Comparison of ENCODE assay signal across 14 cellular contexts in the genomic region with DNA sequence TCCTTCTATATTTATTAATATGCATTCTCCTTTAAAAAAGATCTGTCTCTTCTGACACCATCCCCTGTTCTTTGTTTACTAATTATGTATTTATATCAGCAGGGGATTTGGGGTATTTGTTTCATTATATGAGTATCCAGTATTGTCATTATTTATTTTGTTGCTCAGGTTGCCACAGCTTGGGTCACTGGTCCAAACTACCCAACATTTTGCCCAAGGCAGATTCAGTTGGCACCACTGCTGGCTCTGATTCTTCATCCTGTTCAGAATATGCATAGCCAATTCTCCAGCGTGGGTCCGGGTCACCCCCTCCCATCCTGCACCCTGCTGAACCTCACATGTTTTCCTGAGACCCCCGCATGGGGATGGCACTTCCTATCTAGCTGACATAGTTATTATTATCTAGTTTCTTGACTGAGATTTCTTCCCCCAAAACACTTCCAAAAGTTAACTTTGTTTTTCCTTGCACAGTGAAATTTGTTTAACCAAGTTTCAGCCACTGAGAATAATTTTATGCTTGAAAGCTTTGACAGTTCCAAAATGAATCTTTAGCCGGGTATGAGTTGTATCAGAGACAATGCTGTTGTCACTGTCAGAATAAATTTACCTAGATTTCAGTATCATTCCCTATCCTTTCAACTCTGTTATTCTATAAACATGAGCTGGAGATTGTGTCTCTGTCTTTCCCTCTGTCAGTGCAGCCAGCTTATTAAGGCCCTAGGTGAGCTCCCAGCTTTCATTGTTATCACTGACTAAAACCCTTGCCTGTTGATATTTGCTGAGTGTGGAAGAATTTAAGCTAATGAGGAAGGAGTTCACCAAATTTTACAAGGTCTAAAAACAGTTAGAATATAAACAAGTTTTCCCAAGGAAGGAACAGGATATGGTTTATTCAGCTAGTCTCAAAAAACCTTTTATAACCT.
DNase-seq lines count a peak whose midpoint lies in the region; ATAC-seq and TF ChIP-seq lines count a peak whose summit lies in the region.
"Had no signal": no experiment of that assay in that cellular context is flagged by ENCODE, and none has a peak within 500 bp of the region (broad histone marks: within the 10 kb centered on the region; RNA-seq: fewer than 3 reads in every experiment).

No MANE protein-coding gene starts in this region.

- H3K36me3 ChIP-seq in spleen: peaks cover 0 to 100% (median 82%) of the 10 kb centered on the region in 6 donors

- peaks cover 72% of the 10 kb centered on the region for H3K4me1 Mint-ChIP-seq in T-helper 2 cell treated with Interferon-gamma antibody and Interleukin-4, amounts not matched to agents 5 μg/mL and 100 μg/mL, for 36 hours (ENCODE audit: low read depth)
- peaks cover 96% of the 10 kb centered on the region for H3K4me1 Mint-ChIP-seq in activated naive CD8-positive, alpha-beta T cell treated with anti-CD3 and anti-CD28 coated beads, Interleukin-2, amount 50 U/mL, for 24 hours

- peaks cover 4% of the 10 kb centered on the region for H3K9me3 Mint-ChIP-seq in T-helper 2 cell treated with Interferon-gamma antibody and Interleukin-4, amounts not matched to agents 5 μg/mL and 100 μg/mL, for 36 hours
- H3K9me3 Mint-ChIP-seq in activated naive CD8-positive, alpha-beta T cell treated with anti-CD3 and anti-CD28 coated beads, Interleukin-2, amount 50 U/mL, for 24 hours: no peaks in the 10 kb centered on the region

- H3K27ac ChIP-seq in spleen: peak overlapping the region in 7 of 8 donors; percentile 36 to 80 (median 57)
- H3K27ac ChIP-seq: PC-9 had no signal

- H3K36me3 Mint-ChIP-seq in T-helper 2 cell treated with Interferon-gamma antibody and Interleukin-4, amounts not matched to agents 5 μg/mL and 100 μg/mL, for 36 hours (ENCODE audit: low read depth): peaks cover 87% of the 10 kb centered on the region
- peaks cover 91% of the 10 kb centered on the region for H3K36me3 Mint-ChIP-seq in activated naive CD8-positive, alpha-beta T cell treated with anti-CD3 and anti-CD28 coated beads, Interleukin-2, amount 50 U/mL, for 24 hours (ENCODE audit: low read depth)

- intact Hi-C loops in spleen (cut with DNase I; ENCODE audit: low total_unique reads): no loop called here

- H3K4me3 ChIP-seq in spleen: no peak overlapping the region
- H3K4me3 ChIP-seq: PC-9 had no signal

- ATAC-seq in HG02763 (IDR thresholded peaks at IDR 0.05; ENCODE audit: unreplicated experiment): peak; percentile 50
- no peak for ATAC-seq in activated naive CD8-positive, alpha-beta T cell treated with anti-CD3 and anti-CD28 coated beads, Interleukin-2, amount 50 U/mL, for 24 hours
- ATAC-seq in GM19324 (IDR thresholded peaks at IDR 0.05; ENCODE audit: low FRiP score, unreplicated experiment): no peak
- ATAC-seq: left cardiac atrium had no signal

- H3K4me3 Mint-ChIP-seq in T-helper 2 cell treated with Interferon-gamma antibody and Interleukin-4, amounts not matched to agents 5 μg/mL and 100 μg/mL, for 36 hours: peak overlapping the region; percentile 4
- H3K4me3 Mint-ChIP-seq in activated naive CD8-positive, alpha-beta T cell treated with anti-CD3 and anti-CD28 coated beads, Interleukin-2, amount 50 U/mL, for 24 hours: no peak overlapping the region

- WGBS in spleen, 5 donors: 56 to 80% (median 71%) methylated on average over 4 of the region's 4 CpGs

- H3K27me3 ChIP-seq in spleen (replicated peaks in 1 of 7): no peaks in the 10 kb centered on the region

- peaks cover 34 to 99% (median 79%) of the 10 kb centered on the region in 6 donors for H3K4me1 ChIP-seq in spleen

- no peak for TF ChIP-seq CTCF in spleen (IDR thresholded peaks at IDR 0.05 in 8 of 11, conservative IDR thresholded peaks at IDR 0.05 in 3 of 11)

- no peak overlapping the region for H3K27ac Mint-ChIP-seq in T-helper 2 cell treated with Interferon-gamma antibody and Interleukin-4, amounts not matched to agents 5 μg/mL and 100 μg/mL, for 36 hours
- peak overlapping the region; percentile 64 for H3K27ac Mint-ChIP-seq in activated naive CD8-positive, alpha-beta T cell treated with anti-CD3 and anti-CD28 coated beads, Interleukin-2, amount 50 U/mL, for 24 hours

- no peaks in the 10 kb centered on the region for H3K9me3 ChIP-seq in spleen

- DNase-seq in T-helper 2 cell treated with Interferon-gamma antibody and Interleukin-4, amounts not matched to agents 5 μg/mL and 100 μg/mL, for 36 hours (ENCODE audit: low spot score): no peak
- no peak for DNase-seq in T-helper 2 cell
- no peak for DNase-seq in activated naive CD8-positive, alpha-beta T cell treated with anti-CD3 and anti-CD28 coated beads, Interleukin-2, amount 50 U/mL, for 24 hours
- no peak for DNase-seq in spleen
- no peak for DNase-seq in NCI-H2029 (lab: John Stamatoyannopoulos, UW)
- DNase-seq in erythroblast (lab: John Stamatoyannopoulos, UW): no peak
- DNase-seq: 8988T; activated CD4-positive, alpha-beta T cell treated with anti-CD3 and anti-CD28 coated beads for 4 hours; left cardiac atrium; NCI-H1105; PC-9; SW 1271 had no signal

- H3K27me3 Mint-ChIP-seq in T-helper 2 cell treated with Interferon-gamma antibody and Interleukin-4, amounts not matched to agents 5 μg/mL and 100 μg/mL, for 36 hours (ENCODE audit: low read depth): no peaks in the 10 kb centered on the region
- H3K27me3 Mint-ChIP-seq in activated naive CD8-positive, alpha-beta T cell treated with anti-CD3 and anti-CD28 coated beads, Interleukin-2, amount 50 U/mL, for 24 hours: no peaks in the 10 kb centered on the region

- no peak for TF ChIP-seq POLR2A in spleen (IDR thresholded peaks at IDR 0.05)
- TF ChIP-seq POLR2A in erythroblast (IDR thresholded peaks at IDR 0.05; ENCODE audit: low read length): no peak
